Comparison of ENCODE assay signal across 1 cellular context in genomic region chr10:101110856-101111523, GRCh38.
TF ChIP-seq lines count a peak whose summit lies in the region.

No MANE protein-coding gene starts in this region.

TF ChIP-seq in A549, 52 proteins besides CTCF, POLR2A, EP300 and RAD21 (continued from another document):
- TF ChIP-seq POLR2AphosphoS2 (conservative IDR thresholded peaks at IDR 0.05; ENCODE audit: low read length), result no peak
- no peak for TF ChIP-seq NPAS2 (CRISPR knock-in tag; IDR thresholded peaks at IDR 0.05; ENCODE audit: borderline replicate concordance)
- no peak for TF ChIP-seq CHD2 (IDR thresholded peaks at IDR 0.05; ENCODE audit: low read length, partially characterized antibody)
- no peak for TF ChIP-seq EHF (CRISPR knock-in tag; IDR thresholded peaks at IDR 0.05)
- TF ChIP-seq MAZ (IDR thresholded peaks at IDR 0.05; ENCODE audit: borderline replicate concordance, low read depth, low read length), result no peak
- no peak for TF ChIP-seq HES2 (IDR thresholded peaks at IDR 0.05)
- no peak for TF ChIP-seq RNF2 (IDR thresholded peaks at IDR 0.05; ENCODE audit: borderline replicate concordance, low read depth)
- TF ChIP-seq ZC3H11A (IDR thresholded peaks at IDR 0.05), result no peak
TF ChIP-seq in A549: peak in this region for 0.
